Comparison of ENCODE assay signal across 23 cellular contexts in genomic region chr12:41362511-41362910, GRCh38.
DNase-seq lines count a peak whose midpoint lies in the region; ATAC-seq and TF ChIP-seq lines count a peak whose summit lies in the region.
"Had no signal": no experiment of that assay in that cellular context is flagged by ENCODE, and none has a peak within 500 bp of the region (broad histone marks: within the 10 kb centered on the region; RNA-seq: fewer than 3 reads in every experiment).

No MANE protein-coding gene starts in this region.

- H3K27ac Mint-ChIP-seq in nephron progenitor cell, result peak overlapping the region; percentile 45
- H3K27ac Mint-ChIP-seq: CD14-positive monocyte; CD4-positive, alpha-beta memory T cell; CD4-positive, CD25-positive, alpha-beta regulatory T cell; CD8-positive, alpha-beta memory T cell had no signal

- no peaks in the 10 kb centered on the region for H3K27me3 ChIP-seq in MM.1S (replicated peaks; ENCODE audit: insufficient read depth, low read length)
- H3K27me3 ChIP-seq: BE2C, BLaER1 had no signal

- H3K4me2 ChIP-seq in MM.1S (ENCODE audit: low read depth, low read length), result no peak overlapping the region
- H3K4me2 ChIP-seq: BLaER1 had no signal

- H3K9me2 ChIP-seq in MM.1S (replicated peaks; ENCODE audit: insufficient read depth, low read length), result no peaks in the 10 kb centered on the region

- H3K9me3 ChIP-seq in MM.1S (replicated peaks; ENCODE audit: insufficient read depth, low read length), result no peaks in the 10 kb centered on the region
- H3K9me3 ChIP-seq: BE2C, BLaER1 had no signal

- no peaks in the 10 kb centered on the region for H3K36me3 ChIP-seq in MM.1S (replicated peaks; ENCODE audit: insufficient read depth, low read length)
- H3K36me3 ChIP-seq: BE2C, BLaER1 had no signal

- ATAC-seq in HG03097 (IDR thresholded peaks at IDR 0.05; ENCODE audit: low FRiP score, unreplicated experiment), result no peak
- ATAC-seq: GM12878 had no signal

- H4K20me1 ChIP-seq in MM.1S (ENCODE audit: insufficient read depth, low read length), result no peaks in the 10 kb centered on the region
- H4K20me1 ChIP-seq: BLaER1 had no signal

- no peak for TF ChIP-seq CTCF in nephron progenitor cell (IDR thresholded peaks at IDR 0.05)
- TF ChIP-seq CTCF in MM.1S (IDR thresholded peaks at IDR 0.05; ENCODE audit: low read length), result no peak

- H3K4me3 Mint-ChIP-seq in nephron progenitor cell, result no peak overlapping the region
- H3K4me3 Mint-ChIP-seq: CD14-positive monocyte; CD4-positive, alpha-beta memory T cell; CD4-positive, CD25-positive, alpha-beta regulatory T cell; CD8-positive, alpha-beta memory T cell had no signal

- peaks cover 16% of the 10 kb centered on the region for H3K4me1 Mint-ChIP-seq in nephron progenitor cell
- H3K4me1 Mint-ChIP-seq: CD14-positive monocyte; CD4-positive, alpha-beta memory T cell; CD4-positive, CD25-positive, alpha-beta regulatory T cell; CD8-positive, alpha-beta memory T cell had no signal

- no peak overlapping the region for H3K4me3 ChIP-seq in MM.1S (ENCODE audit: low read length)
- H3K4me3 ChIP-seq: BLaER1, GM12878 had no signal

- H3F3A ChIP-seq in MM.1S (ENCODE audit: insufficient read depth, low read length), result no peaks in the 10 kb centered on the region

- no peak overlapping the region for H3K9ac ChIP-seq in MM.1S (ENCODE audit: low read length)
- H3K9ac ChIP-seq: BLaER1 had no signal

- peaks cover 3% of the 10 kb centered on the region for H3K9me3 Mint-ChIP-seq in nephron progenitor cell
- H3K9me3 Mint-ChIP-seq: CD4-positive, alpha-beta memory T cell had no signal

- DNase-seq in SK-N-DZ (ENCODE audit: low spot score), result peak; percentile 52
- DNase-seq in left kidney (ENCODE audit: low read depth, low spot score), result peak; percentile 83
- no peak for DNase-seq in nephron progenitor cell
- no peak for DNase-seq in MM.1S
- DNase-seq in putamen (ENCODE audit: low spot score), result no peak
- DNase-seq in iPS-NIHi11 (ENCODE audit: low spot score), result no peak
- DNase-seq: 8988T; ACHN; BE2C; C1 segment of cervical spinal cord; CD4-positive, alpha-beta memory T cell; CD4-positive, CD25-positive, alpha-beta regulatory T cell; CD8-positive, alpha-beta memory T cell; COR-L47; DMS153; DMS53; DND-41; EL; GDM1 had no signal

- H3K4me1 ChIP-seq in MM.1S (ENCODE audit: low read length), result no peaks in the 10 kb centered on the region
- H3K4me1 ChIP-seq: BE2C, BLaER1 had no signal

- H3K36me3 Mint-ChIP-seq in nephron progenitor cell (ENCODE audit: low read depth), result no peaks in the 10 kb centered on the region
- H3K36me3 Mint-ChIP-seq: CD14-positive monocyte; CD4-positive, alpha-beta memory T cell; CD4-positive, CD25-positive, alpha-beta regulatory T cell; CD8-positive, alpha-beta memory T cell had no signal

- no peak overlapping the region for H3K27ac ChIP-seq in MM.1S (ENCODE audit: low read length)
- H3K27ac ChIP-seq: BLaER1 had no signal

- no peaks in the 10 kb centered on the region for H3K79me2 ChIP-seq in MM.1S (ENCODE audit: low read length)

- H3K27me3 Mint-ChIP-seq in nephron progenitor cell (ENCODE audit: low read depth, poor library complexity), result no peaks in the 10 kb centered on the region
- H3K27me3 Mint-ChIP-seq: CD4-positive, CD25-positive, alpha-beta regulatory T cell; CD8-positive, alpha-beta memory T cell had no signal

- H2AFZ ChIP-seq in MM.1S (ENCODE audit: low read length), result no peak overlapping the region

Comparison
In these comparisons a context has a peak if more than half of its experiments do, and no peak if none do; other contexts are left out.
1. DNase-seq: peak in SK-N-DZ (single experiment) and left kidney (single experiment); none in nephron progenitor cell (single experiment), MM.1S (single experiment), putamen (single experiment) and iPS-NIHi11 (single experiment).